ENCODE assay signal across 8 cellular contexts in the genomic region with DNA sequence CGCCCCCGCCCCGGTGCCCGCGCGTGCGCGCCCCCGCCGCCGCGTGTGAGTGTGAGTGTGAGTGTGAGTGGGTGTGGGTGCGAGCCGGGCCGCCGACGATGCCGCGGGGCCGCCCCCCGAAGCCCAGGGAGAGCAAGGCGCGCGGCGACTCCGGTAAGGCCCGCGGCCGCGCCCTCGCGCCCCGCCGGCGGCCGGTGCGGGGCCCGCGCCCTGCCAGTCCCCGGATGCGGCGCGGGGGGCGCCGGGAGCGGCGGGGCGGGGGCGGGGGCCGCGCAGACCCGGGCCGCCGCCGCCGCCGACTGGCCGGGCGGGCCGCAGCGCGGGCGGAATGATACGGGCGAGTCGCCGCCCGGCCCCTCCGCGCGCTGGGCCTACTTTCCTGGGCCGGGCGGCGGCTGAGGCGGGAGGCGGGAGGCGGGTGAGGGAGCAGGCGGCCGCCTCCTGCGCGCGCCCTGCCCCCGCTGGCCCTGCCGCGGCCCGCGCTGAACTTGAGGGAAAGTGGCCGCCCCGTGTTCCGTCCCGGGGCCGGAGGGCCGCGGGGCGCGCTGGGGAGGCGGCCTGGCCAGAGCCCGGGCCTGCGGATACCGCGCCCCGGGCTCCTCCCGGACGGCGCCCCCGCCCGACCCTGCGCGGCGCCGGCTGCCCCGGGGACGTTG. TPM values are rescaled to one million over a fixed set of nuclear protein-coding genes. Genes with fewer than 3 reads are reported as not detected.
DNase-seq lines count a peak whose midpoint lies in the region; ATAC-seq and TF ChIP-seq lines count a peak whose summit lies in the region.

A gene (plus strand): TSS at position 48 of the 656 bp plus-strand sequence. CDS start 51 bp downstream, at position 99.

- H3K27me3 ChIP-seq in HUES6 (ENCODE audit: control insufficient read depth, insufficient read depth, low read length) (no peaks in the 10 kb centered on the region), SJSA1 (replicated peaks) (no peaks in the 10 kb centered on the region), thymus (ENCODE audit: control insufficient read depth, insufficient read depth) (no peaks in the 10 kb centered on the region)

- peak; percentile 39 for ATAC-seq in GM21423 (IDR thresholded peaks at IDR 0.05; ENCODE audit: unreplicated experiment)
- peak; percentile 61 to 77 for ATAC-seq in activated naive CD4-positive, alpha-beta T cell treated with anti-CD3 and anti-CD28 coated beads, Interleukin-2, amount 50 U/mL, for 72 hours

- H3K36me3 Mint-ChIP-seq in activated naive CD4-positive, alpha-beta T cell treated with anti-CD3 and anti-CD28 coated beads, Interleukin-2, amount 50 U/mL, for 72 hours, result peaks cover 0 to 5% of the 10 kb centered on the region in 2 donors
- H3K36me3 Mint-ChIP-seq in glutamatergic neuron (ENCODE audit: unreplicated experiment), result no peaks in the 10 kb centered on the region
- no peaks in the 10 kb centered on the region for H3K36me3 Mint-ChIP-seq in osteocyte (ENCODE audit: unreplicated experiment)

- H3K9me3 ChIP-seq in HUES6 (ENCODE audit: control insufficient read depth, insufficient read depth, low read depth, low read length), result no peaks in the 10 kb centered on the region
- 0 out of 2 replicates have a peak, but pooled peaks cover 7% of the 10 kb centered on the region for H3K9me3 ChIP-seq in SJSA1 (replicated peaks)
- no peaks in the 10 kb centered on the region for H3K9me3 ChIP-seq in thymus (ENCODE audit: control insufficient read depth)

- H3K4me3 ChIP-seq in HUES6 (ENCODE audit: low read depth, low read length) (peak within 1 kb of the TSS; percentile 98), SJSA1 (peak within 1 kb of the TSS; percentile 85), thymus (ENCODE audit: low read length) (peak within 1 kb of the TSS; percentile 98)

- H3K9ac ChIP-seq in HUES6 (ENCODE audit: low read length), result peak within 1 kb of the TSS; percentile 95

- H3K4me3 Mint-ChIP-seq in glutamatergic neuron (ENCODE audit: unreplicated experiment) (peak within 1 kb of the TSS; percentile 92), osteocyte (ENCODE audit: unreplicated experiment) (peak within 1 kb of the TSS; percentile 88)

- TF ChIP-seq CTCF in glutamatergic neuron (IDR thresholded peaks at IDR 0.05; ENCODE audit: partially characterized antibody, unreplicated experiment), result no peak
- no peak for TF ChIP-seq CTCF in osteocyte (IDR thresholded peaks at IDR 0.05)

- H3K9me3 Mint-ChIP-seq in activated naive CD4-positive, alpha-beta T cell treated with anti-CD3 and anti-CD28 coated beads, Interleukin-2, amount 50 U/mL, for 72 hours, result no peaks in the 10 kb centered on the region
- H3K9me3 Mint-ChIP-seq in glutamatergic neuron (ENCODE audit: unreplicated experiment) (peaks cover 20% of the 10 kb centered on the region), osteocyte (ENCODE audit: unreplicated experiment) (no peaks in the 10 kb centered on the region)

- DNase-seq in DMS79 (lab: John Stamatoyannopoulos, UW), result peak; percentile 49
- peak; percentile 61 to 70 for DNase-seq in SJSA1 (ENCODE audit: low read depth in 1 of 2, low spot score in 2 of 2)
- DNase-seq in activated naive CD4-positive, alpha-beta T cell treated with anti-CD3 and anti-CD28 coated beads, Interleukin-2, amount 50 U/mL, for 72 hours (ENCODE audit: low spot score in 2 of 2), result peak; percentile 72 to 75
- peak; percentile 85 for DNase-seq in glutamatergic neuron
- peak; percentile 89 for DNase-seq in osteocyte (ENCODE audit: extremely low spot score, unreplicated experiment)

- H3K36me3 ChIP-seq in HUES6 (ENCODE audit: control insufficient read depth, insufficient read depth, low read length) (no peaks in the 10 kb centered on the region), SJSA1 (peaks cover 20% of the 10 kb centered on the region), thymus (ENCODE audit: control insufficient read depth, insufficient read depth) (no peaks in the 10 kb centered on the region)

- WGBS in thymus, result under 1% methylated on average over 112 of the region's 113 CpGs

- peaks cover 13% of the 10 kb centered on the region for H3K4me1 ChIP-seq in HUES6 (ENCODE audit: control insufficient read depth, insufficient read depth, low read length)
- peaks cover 9% of the 10 kb centered on the region for H3K4me1 ChIP-seq in SJSA1 (replicated peaks)
- H3K4me1 ChIP-seq in thymus (ENCODE audit: control insufficient read depth, insufficient read depth, low read length), result peaks cover 15% of the 10 kb centered on the region

- peaks cover 9% of the 10 kb centered on the region for H3K27me3 Mint-ChIP-seq in glutamatergic neuron (ENCODE audit: unreplicated experiment)
- H3K27me3 Mint-ChIP-seq in osteocyte (ENCODE audit: unreplicated experiment), result no peaks in the 10 kb centered on the region

- H3K27ac Mint-ChIP-seq in activated naive CD4-positive, alpha-beta T cell treated with anti-CD3 and anti-CD28 coated beads, Interleukin-2, amount 50 U/mL, for 72 hours, result peak within 1 kb of the TSS; percentile 90 to 97
- H3K27ac Mint-ChIP-seq in glutamatergic neuron (ENCODE audit: unreplicated experiment) (peak within 1 kb of the TSS; percentile 94), osteocyte (ENCODE audit: unreplicated experiment) (peak within 1 kb of the TSS; percentile 89)

- H3K4me1 Mint-ChIP-seq in glutamatergic neuron (ENCODE audit: low read depth, unreplicated experiment), result peaks cover 12% of the 10 kb centered on the region
- peaks cover 47% of the 10 kb centered on the region for H3K4me1 Mint-ChIP-seq in osteocyte (ENCODE audit: unreplicated experiment)

- H3K27ac ChIP-seq in HUES6 (ENCODE audit: low read depth, low read length) (peak within 1 kb of the TSS; percentile 81; the same call in 1 of the 2 replicates), SJSA1 (peak within 1 kb of the TSS; percentile 84), thymus (ENCODE audit: low read depth) (peak within 1 kb of the TSS; percentile 96)

RNA-seq across cellular contexts. Expression of the gene that starts here (rescaled TPM):
- total RNA-seq in SJSA1 (2014; rRNA removed; shearing (Covaris generic)), result 1.1 and 6.3 TPM in 2 replicates
- total RNA-seq in activated naive CD4-positive, alpha-beta T cell treated with anti-CD3 and anti-CD28 coated beads, Interleukin-2, amount 50 U/mL, for 72 hours, result 10 to 100 TPM; 17.7 to 24.5 TPM
- 21.0 TPM for total RNA-seq in glutamatergic neuron (ENCODE audit: unreplicated experiment)
- 18.1 and 20.4 TPM in 2 replicates for total RNA-seq in osteocyte
- 4.0 TPM for polyA plus RNA-seq in thymus

Comparison
In these comparisons a context has a peak if more than half of its experiments do, and no peak if none do; other contexts are left out.
1. Peak in every context shown above with its lines: DNase-seq, ATAC-seq, H3K4me3 ChIP-seq and H3K27ac ChIP-seq.